ENCODE assay signal across 1 cellular context in the genomic region with DNA sequence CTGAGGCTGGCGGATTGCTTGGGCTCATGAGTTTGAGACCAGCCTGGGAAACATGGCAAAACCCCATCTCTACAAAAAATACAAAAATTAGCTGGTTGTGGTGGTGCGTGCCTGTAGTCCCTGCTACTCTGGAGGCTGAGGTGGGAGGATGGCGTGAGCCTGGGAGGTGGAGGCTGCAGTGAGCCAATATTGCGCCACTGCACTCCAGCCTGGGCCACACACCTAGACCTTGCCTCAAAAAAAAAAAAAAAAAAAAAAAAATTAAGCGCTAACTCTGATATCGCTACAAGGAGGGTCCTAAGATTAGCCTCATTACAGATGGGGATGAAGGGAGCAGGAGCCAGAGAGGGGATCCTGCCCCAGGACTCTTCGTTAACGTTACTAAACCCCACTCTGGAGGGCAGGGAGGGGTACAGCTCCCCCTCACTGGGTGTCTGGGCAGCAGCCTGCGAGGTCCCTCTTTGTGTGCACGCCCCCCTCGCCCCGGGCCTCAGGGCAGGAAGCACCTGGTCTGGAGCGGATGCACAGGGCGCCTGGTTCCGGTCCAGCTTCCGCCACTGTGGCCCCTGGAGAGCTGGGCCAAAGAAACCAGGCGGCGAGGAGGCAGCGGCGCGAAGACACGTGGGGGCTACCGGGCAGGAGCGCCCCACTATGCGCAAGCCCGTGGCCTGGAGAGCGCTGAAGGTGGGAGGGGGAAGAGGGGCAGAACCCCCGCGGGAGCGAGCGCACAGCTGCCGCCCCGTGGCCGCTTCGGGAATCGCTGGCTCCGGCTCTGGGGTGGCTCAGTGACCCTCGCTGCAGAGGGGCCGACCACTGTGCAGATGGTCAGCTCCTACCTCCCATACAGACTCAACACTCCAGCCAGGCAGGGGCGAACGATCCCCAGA.
TF ChIP-seq lines count a peak whose summit lies in the region.

No MANE protein-coding gene starts in this region.

TF ChIP-seq in K562, 482 proteins besides CTCF, POLR2A, EP300 and RAD21 (continues in another document):
- TF ChIP-seq KDM2B (CRISPR knock-in tag; IDR thresholded peaks at IDR 0.05): no peak
- TF ChIP-seq SUPT5H (IDR thresholded peaks at IDR 0.05): no peak
- TF ChIP-seq CHD4 (IDR thresholded peaks at IDR 0.05; ENCODE audit: insufficient read depth, insufficient replicate concordance, low read depth, low read length, poor library complexity, severe bottlenecking): no peak
- no peak; the same call in 1 of the 2 replicates for TF ChIP-seq ZNF766 (CRISPR knock-in tag; conservative IDR thresholded peaks at IDR 0.05)
- TF ChIP-seq JUNB (CRISPR knock-in tag; conservative IDR thresholded peaks at IDR 0.05): no peak
- no peak for TF ChIP-seq ZSCAN32 (CRISPR knock-in tag; IDR thresholded peaks at IDR 0.05)
- TF ChIP-seq TRIM28 (IDR thresholded peaks at IDR 0.05): 0 out of 2 replicates have a peak, but pooled peaks have one; percentile 14
- 0 out of 2 replicates have a peak, but pooled peaks have one; percentile 65 for TF ChIP-seq ZFP91 (CRISPR knock-in tag; IDR thresholded peaks at IDR 0.05)
- no peak for TF ChIP-seq MITF (IDR thresholded peaks at IDR 0.05)
- no peak for TF ChIP-seq NFATC3 (IDR thresholded peaks at IDR 0.05)
- no peak for TF ChIP-seq HEY1 (CRISPR knock-in tag; IDR thresholded peaks at IDR 0.05; ENCODE audit: borderline replicate concordance)
- TF ChIP-seq TCFL5 (CRISPR knock-in tag; conservative IDR thresholded peaks at IDR 0.05): no peak
- TF ChIP-seq ZNF253 (CRISPR knock-in tag; conservative IDR thresholded peaks at IDR 0.05): no peak
- peak; percentile 67 for TF ChIP-seq RBFOX2 (IDR thresholded peaks at IDR 0.05; ENCODE audit: low read depth, low read length)
- no peak for TF ChIP-seq ZNF316 (IDR thresholded peaks at IDR 0.05)
- no peak for TF ChIP-seq SP2 (IDR thresholded peaks at IDR 0.05; ENCODE audit: extremely low read depth, low read depth, low read length, poor library complexity, severe bottlenecking)
- no peak for TF ChIP-seq CREB1 (IDR thresholded peaks at IDR 0.05)
- TF ChIP-seq CREB1 (CRISPR knock-in tag; IDR thresholded peaks at IDR 0.05): peak; percentile 56; the same call in 1 of the 2 replicates
- no peak for TF ChIP-seq YBX1 (IDR thresholded peaks at IDR 0.05)
- no peak for TF ChIP-seq PTRF (tag; IDR thresholded peaks at IDR 0.05)
- TF ChIP-seq ZNF12 (CRISPR knock-in tag; IDR thresholded peaks at IDR 0.05): no peak
- no peak for TF ChIP-seq RBM34 (IDR thresholded peaks at IDR 0.05; ENCODE audit: borderline replicate concordance, insufficient read depth, low read length)
- no peak for TF ChIP-seq ZNF586 (CRISPR knock-in tag; conservative IDR thresholded peaks at IDR 0.05)
- peak in 1 of 2 experiments; percentile 59; a peak in 2 of 4 replicates for TF ChIP-seq TEAD1 (CRISPR knock-in tag; IDR thresholded peaks at IDR 0.05)
- TF ChIP-seq ZC3H8 (IDR thresholded peaks at IDR 0.05): no peak
- no peak for TF ChIP-seq HMG20B (CRISPR knock-in tag; IDR thresholded peaks at IDR 0.05)
- no peak for TF ChIP-seq GTF2E2 (tag; IDR thresholded peaks at IDR 0.05)
- TF ChIP-seq ZNF274 (IDR thresholded peaks at IDR 0.05; ENCODE audit: borderline replicate concordance, low read depth, low read length): no peak
- peak; percentile 66; the same call in 1 of the 2 replicates for TF ChIP-seq SP1 (CRISPR knock-in tag; IDR thresholded peaks at IDR 0.05)
- 0 out of 2 replicates have a peak, but pooled peaks have one; percentile 71 for TF ChIP-seq ZNF740 (CRISPR knock-in tag; IDR thresholded peaks at IDR 0.05)
- no peak; a peak in 1 of 4 replicates for TF ChIP-seq ZNF740 (tag; IDR thresholded peaks at IDR 0.05)
- no peak for TF ChIP-seq JUN (IDR thresholded peaks at IDR 0.05; ENCODE audit: borderline replicate concordance, low read depth, low read length)
- TF ChIP-seq JUN (CRISPR knock-in tag; IDR thresholded peaks at IDR 0.05; ENCODE audit: borderline replicate concordance): no peak
- TF ChIP-seq RNF2 (IDR thresholded peaks at IDR 0.05): 0 out of 2 replicates have a peak, but pooled peaks have one; percentile 31
- TF ChIP-seq TFAM (CRISPR knock-in tag; conservative IDR thresholded peaks at IDR 0.05): no peak
- no peak for TF ChIP-seq NCOA1 (IDR thresholded peaks at IDR 0.05; ENCODE audit: low read depth)
- TF ChIP-seq, protein P1, sequence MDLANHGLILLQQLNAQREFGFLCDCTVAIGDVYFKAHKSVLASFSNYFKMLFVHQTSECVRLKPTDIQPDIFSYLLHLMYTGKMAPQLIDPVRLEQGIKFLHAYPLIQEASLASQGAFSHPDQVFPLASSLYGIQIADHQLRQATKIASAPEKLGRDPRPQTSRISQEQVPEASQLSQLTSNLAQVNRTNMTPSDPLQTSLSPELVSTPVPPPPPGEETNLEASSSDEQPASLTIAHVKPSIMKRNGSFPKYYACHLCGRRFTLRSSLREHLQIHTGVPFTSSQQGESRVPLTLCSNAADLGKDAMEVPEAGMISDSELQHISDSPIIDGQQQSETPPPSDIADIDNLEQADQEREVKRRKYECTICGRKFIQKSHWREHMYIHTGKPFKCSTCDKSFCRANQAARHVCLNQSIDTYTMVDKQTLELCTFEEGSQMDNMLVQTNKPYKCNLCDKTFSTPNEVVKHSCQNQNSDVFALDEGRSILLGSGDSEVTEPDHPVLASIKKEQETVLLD (IDR thresholded peaks at IDR 0.05): peak; percentile 72
- no peak for TF ChIP-seq SFPQ (IDR thresholded peaks at IDR 0.05; ENCODE audit: low read depth, low read length)
- peak; percentile 78 for TF ChIP-seq CCNT2 (IDR thresholded peaks at IDR 0.05; ENCODE audit: borderline replicate concordance, extremely low read depth, insufficient read length, low read depth, low read length)
- peak; percentile 46; the same call in 1 of the 2 replicates for TF ChIP-seq E2F3 (CRISPR knock-in tag; IDR thresholded peaks at IDR 0.05)
- no peak for TF ChIP-seq CLOCK (CRISPR knock-in tag; IDR thresholded peaks at IDR 0.05; ENCODE audit: borderline replicate concordance)
- no peak for TF ChIP-seq ZNF431 (CRISPR knock-in tag; IDR thresholded peaks at IDR 0.05)
- TF ChIP-seq CHCHD3 (CRISPR knock-in tag; IDR thresholded peaks at IDR 0.05): no peak
- TF ChIP-seq ZNF146 (CRISPR knock-in tag; IDR thresholded peaks at IDR 0.05; ENCODE audit: unreplicated experiment): no peak
- no peak for TF ChIP-seq LARP7 (IDR thresholded peaks at IDR 0.05)
- TF ChIP-seq SRSF7 (optimal IDR thresholded peaks at IDR 0.05; ENCODE audit: low read depth, low read length): no peak
- TF ChIP-seq, protein P2, sequence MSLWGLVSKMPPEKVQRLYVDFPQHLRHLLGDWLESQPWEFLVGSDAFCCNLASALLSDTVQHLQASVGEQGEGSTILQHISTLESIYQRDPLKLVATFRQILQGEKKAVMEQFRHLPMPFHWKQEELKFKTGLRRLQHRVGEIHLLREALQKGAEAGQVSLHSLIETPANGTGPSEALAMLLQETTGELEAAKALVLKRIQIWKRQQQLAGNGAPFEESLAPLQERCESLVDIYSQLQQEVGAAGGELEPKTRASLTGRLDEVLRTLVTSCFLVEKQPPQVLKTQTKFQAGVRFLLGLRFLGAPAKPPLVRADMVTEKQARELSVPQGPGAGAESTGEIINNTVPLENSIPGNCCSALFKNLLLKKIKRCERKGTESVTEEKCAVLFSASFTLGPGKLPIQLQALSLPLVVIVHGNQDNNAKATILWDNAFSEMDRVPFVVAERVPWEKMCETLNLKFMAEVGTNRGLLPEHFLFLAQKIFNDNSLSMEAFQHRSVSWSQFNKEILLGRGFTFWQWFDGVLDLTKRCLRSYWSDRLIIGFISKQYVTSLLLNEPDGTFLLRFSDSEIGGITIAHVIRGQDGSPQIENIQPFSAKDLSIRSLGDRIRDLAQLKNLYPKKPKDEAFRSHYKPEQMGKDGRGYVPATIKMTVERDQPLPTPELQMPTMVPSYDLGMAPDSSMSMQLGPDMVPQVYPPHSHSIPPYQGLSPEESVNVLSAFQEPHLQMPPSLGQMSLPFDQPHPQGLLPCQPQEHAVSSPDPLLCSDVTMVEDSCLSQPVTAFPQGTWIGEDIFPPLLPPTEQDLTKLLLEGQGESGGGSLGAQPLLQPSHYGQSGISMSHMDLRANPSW (CRISPR knock-in tag; IDR thresholded peaks at IDR 0.05): no peak
- TF ChIP-seq RBBP5 (IDR thresholded peaks at IDR 0.05; ENCODE audit: borderline replicate concordance, insufficient read depth, low read length, poor library complexity, severe bottlenecking): no peak
- TF ChIP-seq GTF2F1 (IDR thresholded peaks at IDR 0.05; ENCODE audit: low read depth, low read length): no peak
- peak; percentile 71 for TF ChIP-seq BRD9 (IDR thresholded peaks at IDR 0.05; ENCODE audit: low read depth, partially characterized antibody)
- no peak for TF ChIP-seq TBL1XR1 (IDR thresholded peaks at IDR 0.05; ENCODE audit: low read length in 2 of 2)
- TF ChIP-seq FOXJ3 (CRISPR knock-in tag; IDR thresholded peaks at IDR 0.05): no peak
- no peak for TF ChIP-seq ZNF512 (tag; IDR thresholded peaks at IDR 0.05)
- TF ChIP-seq ZNF263 (CRISPR knock-in tag; IDR thresholded peaks at IDR 0.05; ENCODE audit: borderline replicate concordance): no peak; the same call in 1 of the 2 replicates
- TF ChIP-seq SPI1 (IDR thresholded peaks at IDR 0.05; ENCODE audit: borderline replicate concordance, low read depth, low read length): no peak
- TF ChIP-seq ARNT (IDR thresholded peaks at IDR 0.05): 0 out of 4 replicates have a peak, but pooled peaks of 1 of the 2 experiments have one; percentile 51
